1 cellular context compared by ENCODE assay signal in the genomic region with DNA sequence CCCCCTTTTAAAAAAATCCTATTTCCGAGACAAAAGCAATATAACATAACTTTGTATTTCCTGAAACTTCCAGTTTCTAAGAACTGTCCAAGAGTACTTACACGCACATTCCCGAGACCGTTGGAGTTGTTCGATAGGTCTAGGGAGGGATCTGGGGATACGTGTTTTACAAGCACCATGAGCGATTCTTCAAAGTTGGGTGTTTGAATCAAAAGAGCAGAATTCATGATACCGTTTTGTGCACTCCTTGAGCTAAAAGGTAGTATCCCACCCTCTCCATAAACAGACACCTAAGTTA.
TF ChIP-seq lines count a peak whose summit lies in the region.

No MANE protein-coding gene starts in this region.

TF ChIP-seq in GM23338, 12 proteins besides CTCF, POLR2A, EP300 and RAD21 (continued from another document):
- no peak for TF ChIP-seq REST (IDR thresholded peaks at IDR 0.05; ENCODE audit: unreplicated experiment)
TF ChIP-seq in GM23338: peak in this region for 0.
